7 cellular contexts compared by ENCODE assay signal in the genomic region with DNA sequence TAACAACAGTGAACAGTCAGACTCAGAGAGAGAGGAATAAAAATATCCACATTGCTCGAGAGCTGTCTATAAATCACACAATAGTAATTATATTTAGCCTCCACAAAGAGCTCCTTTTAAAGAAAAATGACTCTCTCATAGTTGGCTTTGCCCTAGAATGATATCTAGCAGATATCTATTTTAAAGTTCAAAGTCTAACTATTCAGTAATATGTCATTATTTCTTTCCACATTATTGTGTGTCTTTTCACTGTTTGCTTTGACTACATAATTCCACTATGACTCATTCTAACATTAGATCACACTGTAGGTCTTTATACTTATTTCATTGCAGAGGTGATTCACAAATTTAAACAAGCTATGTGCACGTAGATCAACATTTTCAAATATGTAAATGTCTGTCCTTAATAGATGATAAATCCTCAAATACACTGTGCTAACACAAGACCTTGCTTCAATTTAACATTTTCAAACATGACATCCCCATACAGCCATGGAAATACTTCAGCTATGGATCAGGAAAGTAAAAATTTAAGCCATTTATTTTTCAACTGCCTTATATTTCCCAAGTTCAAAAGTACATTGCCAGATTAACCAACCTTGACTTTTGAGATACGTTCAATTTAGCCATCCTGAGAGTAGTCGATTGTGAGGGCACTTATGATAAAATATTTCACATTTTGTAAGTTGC.
DNase-seq lines count a peak whose midpoint lies in the region; ATAC-seq and TF ChIP-seq lines count a peak whose summit lies in the region.

No MANE protein-coding gene starts in this region.

- no peaks in the 10 kb centered on the region for H3K27me3 ChIP-seq in esophagus squamous epithelium
- no peaks in the 10 kb centered on the region for H3K27me3 ChIP-seq in H7 (ENCODE audit: control insufficient read depth, insufficient read depth, low read length)

- ATAC-seq in HG03469 (IDR thresholded peaks at IDR 0.05; ENCODE audit: unreplicated experiment), result no peak

- peak overlapping the region; percentile 50 to 80 (median 69) for H3K27ac ChIP-seq in esophagus squamous epithelium

- H3K4me3 ChIP-seq in esophagus squamous epithelium, result no peak overlapping the region
- no peak overlapping the region for H3K4me3 ChIP-seq in H7 (ENCODE audit: insufficient read depth, low read depth, low read length)

- H3K36me3 ChIP-seq in esophagus squamous epithelium, result no peaks in the 10 kb centered on the region
- H3K36me3 ChIP-seq in H7 (replicated peaks; ENCODE audit: control insufficient read depth, insufficient read depth, low read length), result no peaks in the 10 kb centered on the region

- 21 to 33% methylated on average over 4 of the region's 4 CpGs for WGBS in esophagus squamous epithelium, 2 donors

- DNase-seq in GM03348 (ENCODE audit: low spot score) (peak; percentile 46), NCI-H69 (lab: John Stamatoyannopoulos, UW) (peak; percentile 1), esophagus squamous epithelium (lab: John Stamatoyannopoulos, UW) (no peak), pulmonary artery endothelial cell (ENCODE audit: low read depth, low spot score) (peak; percentile 71), H7 (no peak), T1000 (lab: John Stamatoyannopoulos, UW) (no peak)

- peaks cover 0 to 48% (median 4%) of the 10 kb centered on the region in 3 donors for H3K4me1 ChIP-seq in esophagus squamous epithelium

- TF ChIP-seq CTCF in esophagus squamous epithelium (IDR thresholded peaks at IDR 0.05), result no peak

- intact Hi-C loops in esophagus squamous epithelium (cut with DNase I), result no loop called here

- no peak for TF ChIP-seq POLR2A in esophagus squamous epithelium (IDR thresholded peaks at IDR 0.05)

- H3K9me3 ChIP-seq in esophagus squamous epithelium, result no peaks in the 10 kb centered on the region

Comparison
In these comparisons a context has a peak if more than half of its experiments do, and no peak if none do; other contexts are left out.
1. DNase-seq: peak in GM03348 (single experiment), NCI-H69 (single experiment) and pulmonary artery endothelial cell (single experiment); none in esophagus squamous epithelium (single experiment), H7 (single experiment) and T1000 (single experiment).